23 cellular contexts compared by ENCODE assay signal in genomic region chr5:134583821-134584220, GRCh38.
DNase-seq lines count a peak whose midpoint lies in the region; ATAC-seq and TF ChIP-seq lines count a peak whose summit lies in the region.
"Had no signal": no experiment of that assay in that cellular context is flagged by ENCODE, and none has a peak within 500 bp of the region (broad histone marks: within the 10 kb centered on the region; RNA-seq: fewer than 3 reads in every experiment).

No MANE protein-coding gene starts in this region.

- ATAC-seq in stimulated activated naive B cell treated with anti-CD40 and anti-IgM and Interleukin-4, amounts not matched to agents 10 μg/mL and 1 μg/mL and 100 μg/mL, for 72 hours (replicated peaks): no peak
- ATAC-seq: HepG2 had no signal

- H3K27ac ChIP-seq in HEK293 (ENCODE audit: extremely low read depth, low read depth, low read length): no peak overlapping the region
- H3K27ac ChIP-seq: BLaER1 had no signal

- no peak overlapping the region for H3K4me3 ChIP-seq in HEK293 (ENCODE audit: low read depth, low read length)
- H3K4me3 ChIP-seq: BLaER1, dorsolateral prefrontal cortex, lung had no signal

- H3K9me3 ChIP-seq in HEK293 (ENCODE audit: control insufficient read depth, insufficient read depth, low read depth, low read length): no peaks in the 10 kb centered on the region
- H3K9me3 ChIP-seq: BLaER1 had no signal

- H3K36me3 ChIP-seq in HEK293 (ENCODE audit: control insufficient read depth in 2 of 2, insufficient read depth in 1 of 2, low read length in 2 of 2): peaks cover 0 to 3% of the 10 kb centered on the region in 2 experiments; a peak in 1 of 3 replicates

- CTCF ChIA-PET in HEK293 (lab: Yijun Ruan, JAX): interaction anchor here (0.6 to 1.7 kb wide), 7 partner anchors 8 to 290 kb away, joined by 3 to 5 read pairs (median 3); no protein-coding TSS in a partner anchor

- peaks cover 11% of the 10 kb centered on the region for H3K4me1 Mint-ChIP-seq in activated naive CD4-positive, alpha-beta T cell treated with anti-CD3 and anti-CD28 coated beads, Interleukin-2, amount 50 U/mL, for 24 hours
- peaks cover 17 to 25% of the 10 kb centered on the region in 2 donors for H3K4me1 Mint-ChIP-seq in stimulated activated naive B cell treated with anti-CD40 and anti-IgM and Interleukin-4, amounts not matched to agents 10 μg/mL and 1 μg/mL and 100 μg/mL, for 72 hours
- peaks cover 7% of the 10 kb centered on the region for H3K4me1 Mint-ChIP-seq in T-helper 2 cell treated with Interferon-gamma antibody and Interleukin-4, amounts not matched to agents 5 μg/mL and 100 μg/mL, for 36 hours (ENCODE audit: low read depth)

- TF ChIP-seq CTCF in HEK293 (tag by site-specific recombination; IDR thresholded peaks at IDR 0.05): no peak

- peak overlapping the region; percentile 52 for H3K27ac Mint-ChIP-seq in activated naive CD4-positive, alpha-beta T cell treated with anti-CD3 and anti-CD28 coated beads, Interleukin-2, amount 50 U/mL, for 24 hours
- peak overlapping the region; percentile 80 for H3K27ac Mint-ChIP-seq in stimulated activated naive B cell treated with anti-CD40 and anti-IgM and Interleukin-4, amounts not matched to agents 10 μg/mL and 1 μg/mL and 100 μg/mL, for 72 hours
- H3K27ac Mint-ChIP-seq in T-helper 2 cell treated with Interferon-gamma antibody and Interleukin-4, amounts not matched to agents 5 μg/mL and 100 μg/mL, for 36 hours: no peak overlapping the region
- H3K27ac Mint-ChIP-seq: T-helper 1 cell treated with Interleukin-12 subunit alpha and Interleukin-12 subunit beta and Interleukin-4 antibody, amounts not matched to agents 30 μg/mL and 1 μg/mL, for 36 hours had no signal

- H3K9me3 Mint-ChIP-seq in activated naive CD4-positive, alpha-beta T cell treated with anti-CD3 and anti-CD28 coated beads, Interleukin-2, amount 50 U/mL, for 24 hours: no peaks in the 10 kb centered on the region
- no peaks in the 10 kb centered on the region for H3K9me3 Mint-ChIP-seq in stimulated activated naive B cell treated with anti-CD40 and anti-IgM and Interleukin-4, amounts not matched to agents 10 μg/mL and 1 μg/mL and 100 μg/mL, for 72 hours
- H3K9me3 Mint-ChIP-seq in T-helper 2 cell treated with Interferon-gamma antibody and Interleukin-4, amounts not matched to agents 5 μg/mL and 100 μg/mL, for 36 hours: no peaks in the 10 kb centered on the region
- H3K9me3 Mint-ChIP-seq: T-helper 1 cell treated with Interleukin-12 subunit alpha and Interleukin-12 subunit beta and Interleukin-4 antibody, amounts not matched to agents 30 μg/mL and 1 μg/mL, for 36 hours had no signal

- no peak for DNase-seq in activated naive CD4-positive, alpha-beta T cell treated with anti-CD3 and anti-CD28 coated beads, Interleukin-2, amount 50 U/mL, for 16 hours
- peak; percentile 35 for DNase-seq in ecto neural progenitor cell (ENCODE audit: low spot score)
- DNase-seq in stimulated activated naive B cell treated with anti-CD40 and anti-IgM and Interleukin-4, amounts not matched to agents 10 μg/mL and 1 μg/mL and 100 μg/mL, for 72 hours: no peak
- no peak for DNase-seq in T-helper 2 cell treated with Interferon-gamma antibody and Interleukin-4, amounts not matched to agents 5 μg/mL and 100 μg/mL, for 36 hours (ENCODE audit: low spot score)
- no peak for DNase-seq in central memory CD4-positive, alpha-beta T cell
- DNase-seq: ACHN; activated CD4-positive, alpha-beta T cell treated with anti-CD3 and anti-CD28 coated beads for 48 hours; activated CD8-positive, alpha-beta memory T cell treated with anti-CD3 and anti-CD28 coated beads, Interleukin-2, amount 50 U/mL, for 4 hours; anterior cingulate cortex; caudate nucleus; glutamatergic neuron; HCEC 1CT; kidney; NCI-H187; nucleus accumbens; RPMI8226 had no signal

- peaks cover 3% of the 10 kb centered on the region for H3K36me3 Mint-ChIP-seq in activated naive CD4-positive, alpha-beta T cell treated with anti-CD3 and anti-CD28 coated beads, Interleukin-2, amount 50 U/mL, for 24 hours
- H3K36me3 Mint-ChIP-seq in stimulated activated naive B cell treated with anti-CD40 and anti-IgM and Interleukin-4, amounts not matched to agents 10 μg/mL and 1 μg/mL and 100 μg/mL, for 72 hours: peaks cover 9 to 18% of the 10 kb centered on the region in 2 donors
- H3K36me3 Mint-ChIP-seq in T-helper 2 cell treated with Interferon-gamma antibody and Interleukin-4, amounts not matched to agents 5 μg/mL and 100 μg/mL, for 36 hours (ENCODE audit: low read depth): peaks cover 14% of the 10 kb centered on the region

- no peak overlapping the region for H3K4me3 Mint-ChIP-seq in activated naive CD4-positive, alpha-beta T cell treated with anti-CD3 and anti-CD28 coated beads, Interleukin-2, amount 50 U/mL, for 24 hours
- peak overlapping the region in 1 of 2 donors; percentile 37 for H3K4me3 Mint-ChIP-seq in stimulated activated naive B cell treated with anti-CD40 and anti-IgM and Interleukin-4, amounts not matched to agents 10 μg/mL and 1 μg/mL and 100 μg/mL, for 72 hours
- no peak overlapping the region for H3K4me3 Mint-ChIP-seq in T-helper 2 cell treated with Interferon-gamma antibody and Interleukin-4, amounts not matched to agents 5 μg/mL and 100 μg/mL, for 36 hours
- H3K4me3 Mint-ChIP-seq: T-helper 1 cell treated with Interleukin-12 subunit alpha and Interleukin-12 subunit beta and Interleukin-4 antibody, amounts not matched to agents 30 μg/mL and 1 μg/mL, for 36 hours had no signal

- POLR2A ChIA-PET in HEK293 (lab: Yijun Ruan, JAX): interaction anchor here (0.6 kb wide), 1 partner anchor 51 kb away, joined by 4 read pairs; no protein-coding TSS in a partner anchor

- no peaks in the 10 kb centered on the region for H3K4me1 ChIP-seq in HEK293 (ENCODE audit: control insufficient read depth, insufficient read depth, low read length)

- H3K27me3 Mint-ChIP-seq in activated naive CD4-positive, alpha-beta T cell treated with anti-CD3 and anti-CD28 coated beads, Interleukin-2, amount 50 U/mL, for 24 hours: no peaks in the 10 kb centered on the region
- H3K27me3 Mint-ChIP-seq in stimulated activated naive B cell treated with anti-CD40 and anti-IgM and Interleukin-4, amounts not matched to agents 10 μg/mL and 1 μg/mL and 100 μg/mL, for 72 hours: no peaks in the 10 kb centered on the region
- no peaks in the 10 kb centered on the region for H3K27me3 Mint-ChIP-seq in T-helper 2 cell treated with Interferon-gamma antibody and Interleukin-4, amounts not matched to agents 5 μg/mL and 100 μg/mL, for 36 hours (ENCODE audit: low read depth)

TF ChIP-seq in HEK293, 187 proteins besides CTCF, POLR2A, EP300 and RAD21:
- TF ChIP-seq SETDB1 (IDR thresholded peaks at IDR 0.05; ENCODE audit: insufficient read length, low read length): no peak
- 0 out of 2 replicates have a peak, but pooled peaks have one; percentile 18 for TF ChIP-seq ZBTB48 (tag by site-specific recombination; IDR thresholded peaks at IDR 0.05)
- TF ChIP-seq ZNF548 (tag by site-specific recombination; IDR thresholded peaks at IDR 0.05): no peak
